19 cellular contexts compared by ENCODE assay signal in the genomic region with DNA sequence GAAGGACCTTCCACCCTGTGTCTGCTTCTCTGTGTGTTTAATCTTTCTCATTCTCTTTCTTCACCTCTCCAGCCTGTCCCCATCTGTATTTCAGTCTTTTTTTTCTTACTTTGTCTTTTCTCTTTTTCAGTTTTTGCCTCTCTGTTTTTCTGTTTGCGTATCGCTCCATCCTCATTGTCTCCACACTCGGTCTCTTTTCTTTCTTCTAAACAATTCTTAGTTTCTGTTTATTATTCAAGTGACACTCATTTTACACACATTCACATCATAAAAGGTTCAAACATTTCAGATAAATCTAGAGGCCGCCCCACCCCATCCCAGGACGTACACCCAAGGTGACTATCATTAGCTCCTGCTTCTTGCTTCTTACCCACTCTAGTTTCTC. TPM values are rescaled to one million over a fixed set of nuclear protein-coding genes. Genes with fewer than 3 reads are reported as not detected.
A peak's percentile ranks its signal among the peaks of the same experiment; 100 is the strongest.
DNase-seq lines count a peak whose midpoint lies in the region; ATAC-seq, FAIRE-seq and TF ChIP-seq lines count a peak whose summit lies in the region.
"Had no signal": no experiment of that assay in that cellular context is flagged by ENCODE, and none has a peak within 500 bp of the region (broad histone marks: within the 10 kb centered on the region; RNA-seq: fewer than 3 reads in every experiment).

No MANE protein-coding gene starts in this region.

- H3K27me3 Mint-ChIP-seq in activated naive CD4-positive, alpha-beta T cell treated with anti-CD3 and anti-CD28 coated beads, Interleukin-2, amount 10 ng/mL, durations not matched to agents 7 days and 5 days: peaks cover 97% of the 10 kb centered on the region
- peaks cover 90 to 96% of the 10 kb centered on the region in 2 donors for H3K27me3 Mint-ChIP-seq in effector memory CD8-positive, alpha-beta T cell
- H3K27me3 Mint-ChIP-seq in stimulated activated memory B cell treated with anti-CD40 and anti-IgM and Interleukin-4, amounts not matched to agents 10 μg/mL and 1 μg/mL and 100 μg/mL, for 72 hours: peaks cover 90% of the 10 kb centered on the region

- no peaks in the 10 kb centered on the region for H4K20me1 ChIP-seq in OCI-LY1 (ENCODE audit: insufficient read depth, low read length)

- H3K4me2 ChIP-seq in OCI-LY1 (ENCODE audit: low read length): peak overlapping the region; percentile 41

- H3K9me3 Mint-ChIP-seq in activated naive CD4-positive, alpha-beta T cell treated with anti-CD3 and anti-CD28 coated beads, Interleukin-2, amount 10 ng/mL, durations not matched to agents 7 days and 5 days: no peaks in the 10 kb centered on the region
- H3K9me3 Mint-ChIP-seq in activated naive CD4-positive, alpha-beta T cell treated with anti-CD3 and anti-CD28 coated beads, Interleukin-2, amount 50 U/mL, for 72 hours: no peaks in the 10 kb centered on the region
- no peaks in the 10 kb centered on the region for H3K9me3 Mint-ChIP-seq in effector memory CD8-positive, alpha-beta T cell
- H3K9me3 Mint-ChIP-seq in stimulated activated memory B cell treated with anti-CD40 and anti-IgM and Interleukin-4, amounts not matched to agents 10 μg/mL and 1 μg/mL and 100 μg/mL, for 72 hours: peaks cover 3% of the 10 kb centered on the region

- no peaks in the 10 kb centered on the region for H3K9me3 ChIP-seq in OCI-LY1 (ENCODE audit: low read length)
- H3K9me3 ChIP-seq: BLaER1 treated with 17β-estradiol and CSF1 and Interleukin-3, amounts not matched to agents 10 nM and 100 nM had no signal

- FAIRE-seq in H54 (lab: Jason Lieb, UNC): no peak
- FAIRE-seq: A204.1, HepG2, RCC 7860 had no signal

- H3K9ac ChIP-seq in OCI-LY1 (ENCODE audit: low read length): no peak overlapping the region
- H3K9ac ChIP-seq: BLaER1 treated with 17β-estradiol and CSF1 and Interleukin-3, amounts not matched to agents 10 nM and 100 nM had no signal

- H3K36me3 Mint-ChIP-seq in activated naive CD4-positive, alpha-beta T cell treated with anti-CD3 and anti-CD28 coated beads, Interleukin-2, amount 10 ng/mL, durations not matched to agents 7 days and 5 days: peaks cover 10% of the 10 kb centered on the region
- peaks cover 0 to 13% of the 10 kb centered on the region in 2 donors for H3K36me3 Mint-ChIP-seq in activated naive CD4-positive, alpha-beta T cell treated with anti-CD3 and anti-CD28 coated beads, Interleukin-2, amount 50 U/mL, for 72 hours
- peaks cover 3% of the 10 kb centered on the region for H3K36me3 Mint-ChIP-seq in effector memory CD8-positive, alpha-beta T cell (ENCODE audit: insufficient read depth)
- H3K36me3 Mint-ChIP-seq in stimulated activated memory B cell treated with anti-CD40 and anti-IgM and Interleukin-4, amounts not matched to agents 10 μg/mL and 1 μg/mL and 100 μg/mL, for 72 hours: peaks cover 7% of the 10 kb centered on the region

- no peaks in the 10 kb centered on the region for H3K79me2 ChIP-seq in OCI-LY1 (ENCODE audit: insufficient read depth, low read length)

- no peaks in the 10 kb centered on the region for H3F3A ChIP-seq in OCI-LY1 (ENCODE audit: insufficient read depth, low read length)

- TF ChIP-seq POLR2A in H54 (IDR thresholded peaks at IDR 0.05; ENCODE audit: low read depth, low read length): no peak

- no peak overlapping the region for H3K4me3 ChIP-seq in OCI-LY1 (ENCODE audit: low read depth, low read length, poor library complexity, severe bottlenecking)
- H3K4me3 ChIP-seq: BLaER1 treated with 17β-estradiol and CSF1 and Interleukin-3, amounts not matched to agents 10 nM and 100 nM had no signal

- no peak overlapping the region for H2AFZ ChIP-seq in OCI-LY1 (ENCODE audit: low read length)

- no peak overlapping the region for H3K4me3 Mint-ChIP-seq in activated naive CD4-positive, alpha-beta T cell treated with anti-CD3 and anti-CD28 coated beads, Interleukin-2, amount 10 ng/mL, durations not matched to agents 7 days and 5 days
- peak overlapping the region; percentile 1 to 9 for H3K4me3 Mint-ChIP-seq in effector memory CD8-positive, alpha-beta T cell
- H3K4me3 Mint-ChIP-seq in stimulated activated memory B cell treated with anti-CD40 and anti-IgM and Interleukin-4, amounts not matched to agents 10 μg/mL and 1 μg/mL and 100 μg/mL, for 72 hours: peak overlapping the region; percentile 24
- H3K4me3 Mint-ChIP-seq: HFFc6 had no signal

- ATAC-seq in activated naive CD4-positive, alpha-beta T cell treated with anti-CD3 and anti-CD28 coated beads, Interleukin-2, amount 50 U/mL, for 72 hours: no peak
- ATAC-seq in effector memory CD8-positive, alpha-beta T cell (replicated peaks): no peak
- ATAC-seq in stimulated activated memory B cell treated with anti-CD40 and anti-IgM and Interleukin-4, amounts not matched to agents 10 μg/mL and 1 μg/mL and 100 μg/mL, for 72 hours: no peak
- no peak for ATAC-seq in HG03439 (IDR thresholded peaks at IDR 0.05; ENCODE audit: unreplicated experiment)
- ATAC-seq: HepG2 had no signal

- H3K27ac ChIP-seq in OCI-LY1 (ENCODE audit: low read depth, low read length, poor library complexity, severe bottlenecking): no peak overlapping the region
- H3K27ac ChIP-seq: BLaER1 treated with 17β-estradiol and CSF1 and Interleukin-3, amounts not matched to agents 10 nM and 100 nM had no signal

- peaks cover 5% of the 10 kb centered on the region; the same call in 1 of the 2 replicates for H3K27me3 ChIP-seq in OCI-LY1 (ENCODE audit: insufficient read depth, low read length)

- no peak for DNase-seq in activated naive CD4-positive, alpha-beta T cell treated with anti-CD3 and anti-CD28 coated beads, Interleukin-2, amount 10 ng/mL, durations not matched to agents 7 days and 5 days
- no peak for DNase-seq in activated naive CD4-positive, alpha-beta T cell treated with anti-CD3 and anti-CD28 coated beads, Interleukin-2, amount 50 U/mL, for 72 hours (ENCODE audit: low spot score in 2 of 2)
- DNase-seq in effector memory CD8-positive, alpha-beta T cell: no peak
- DNase-seq in H54 (ENCODE audit: insufficient read length, low spot score): no peak
- DNase-seq: DMS 273 treated with DMSO at 0.1 percent for 48 hours, HFFc6, Kasumi-1, MM.1S, NCI-H1092 treated with DMSO at 0.1 percent for 48 hours, NCI-H1694, NCI-H524, Right ventricle myocardium superior had no signal

- CTCF ChIA-PET in activated naive CD4-positive, alpha-beta T cell treated with anti-CD3 and anti-CD28 coated beads, Interleukin-2, amount 10 ng/mL, durations not matched to agents 7 days and 5 days (lab: Charles Lee): interaction anchor here (2.8 kb wide), 1 partner anchor 20 kb away, joined by 8 read pairs; no protein-coding TSS in a partner anchor

- peak overlapping the region; percentile 2 for H3K27ac Mint-ChIP-seq in activated naive CD4-positive, alpha-beta T cell treated with anti-CD3 and anti-CD28 coated beads, Interleukin-2, amount 10 ng/mL, durations not matched to agents 7 days and 5 days
- H3K27ac Mint-ChIP-seq in activated naive CD4-positive, alpha-beta T cell treated with anti-CD3 and anti-CD28 coated beads, Interleukin-2, amount 50 U/mL, for 72 hours: no peak overlapping the region
- H3K27ac Mint-ChIP-seq in effector memory CD8-positive, alpha-beta T cell: no peak overlapping the region
- H3K27ac Mint-ChIP-seq in stimulated activated memory B cell treated with anti-CD40 and anti-IgM and Interleukin-4, amounts not matched to agents 10 μg/mL and 1 μg/mL and 100 μg/mL, for 72 hours: peak overlapping the region; percentile 6
- H3K27ac Mint-ChIP-seq: HFFc6 had no signal

- TF ChIP-seq CTCF in OCI-LY1 (IDR thresholded peaks at IDR 0.05; ENCODE audit: low read length): no peak

- H3K36me3 ChIP-seq in OCI-LY1 (ENCODE audit: insufficient read depth, low read length): no peaks in the 10 kb centered on the region
- H3K36me3 ChIP-seq: BLaER1 treated with 17β-estradiol and CSF1 and Interleukin-3, amounts not matched to agents 10 nM and 100 nM had no signal

- H3K4me1 Mint-ChIP-seq in activated naive CD4-positive, alpha-beta T cell treated with anti-CD3 and anti-CD28 coated beads, Interleukin-2, amount 10 ng/mL, durations not matched to agents 7 days and 5 days: peaks cover 16% of the 10 kb centered on the region
- H3K4me1 Mint-ChIP-seq in effector memory CD8-positive, alpha-beta T cell (ENCODE audit: low read depth in 2 of 2): peaks cover 23 to 25% of the 10 kb centered on the region in 2 donors
- peaks cover 27% of the 10 kb centered on the region for H3K4me1 Mint-ChIP-seq in stimulated activated memory B cell treated with anti-CD40 and anti-IgM and Interleukin-4, amounts not matched to agents 10 μg/mL and 1 μg/mL and 100 μg/mL, for 72 hours

- no peaks in the 10 kb centered on the region for H3K9me2 ChIP-seq in OCI-LY1 (ENCODE audit: low read depth, low read length)

- peaks cover 9% of the 10 kb centered on the region for H3K4me1 ChIP-seq in OCI-LY1 (ENCODE audit: insufficient read depth, low read length, severe bottlenecking)

RNA-seq across cellular contexts. Expression of a gene that starts 9.8 kb away (rescaled TPM):
- total RNA-seq in activated naive CD4-positive, alpha-beta T cell treated with anti-CD3 and anti-CD28 coated beads, Interleukin-2, amount 50 U/mL, for 72 hours: not detected
- total RNA-seq: HepG2, HFFc6, Right ventricle myocardium superior had no signal

Comparison
In these comparisons a context has a peak if more than half of its experiments do, and no peak if none do; other contexts are left out.
1. H3K27ac Mint-ChIP-seq: peak in activated naive CD4-positive, alpha-beta T cell treated with anti-CD3 and anti-CD28 coated beads, Interleukin-2, amount 10 ng/mL, durations not matched to agents 7 days and 5 days (single experiment) and stimulated activated memory B cell treated with anti-CD40 and anti-IgM and Interleukin-4, amounts not matched to agents 10 μg/mL and 1 μg/mL and 100 μg/mL, for 72 hours (single experiment); none in activated naive CD4-positive, alpha-beta T cell treated with anti-CD3 and anti-CD28 coated beads, Interleukin-2, amount 50 U/mL, for 72 hours (0 of 2) and effector memory CD8-positive, alpha-beta T cell (0 of 2).